Comparison of ENCODE assay signal across 37 cellular contexts in the genomic region with DNA sequence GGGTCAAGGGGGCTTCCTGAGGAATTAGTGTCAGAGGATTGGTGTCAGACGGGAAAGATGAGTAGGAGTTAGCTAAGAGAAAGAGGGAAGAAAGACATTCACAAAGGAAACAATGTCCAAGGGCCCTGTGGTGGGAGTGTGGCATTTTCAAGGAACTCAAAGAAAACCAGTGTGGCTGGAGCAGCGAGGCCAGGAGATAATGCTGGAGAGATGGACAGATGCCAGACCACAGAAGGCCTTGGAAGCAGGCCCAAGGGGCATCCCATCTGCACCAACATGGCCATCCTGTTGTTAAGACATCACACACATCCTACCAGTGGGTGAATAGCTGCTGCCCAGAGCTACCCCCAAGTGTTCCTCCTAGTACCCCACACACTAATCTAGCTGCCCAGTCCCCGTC. TPM values are rescaled to one million over a fixed set of nuclear protein-coding genes. Genes with fewer than 3 reads are reported as not detected.
DNase-seq lines count a peak whose midpoint lies in the region; ATAC-seq, FAIRE-seq and TF ChIP-seq lines count a peak whose summit lies in the region.
"Had no signal": no experiment of that assay in that cellular context is flagged by ENCODE, and none has a peak within 500 bp of the region (broad histone marks: within the 10 kb centered on the region; RNA-seq: fewer than 3 reads in every experiment).

No MANE protein-coding gene starts in this region.

- in situ Hi-C loops in K562 (cut with MboI), result no loop called here

- no peaks in the 10 kb centered on the region for H3F3A ChIP-seq in neural progenitor cell (ENCODE audit: low read depth)

- no peak for TF ChIP-seq EP300 in K562 (IDR thresholded peaks at IDR 0.05; ENCODE audit: low read length)

- CTCF ChIA-PET in K562 (lab: Yijun Ruan, JAX; ENCODE audit: low intra/inter-chr PET ratio), result no interaction called here

- H3K4me3 Mint-ChIP-seq in neural progenitor cell, result no peak overlapping the region
- H3K4me3 Mint-ChIP-seq: activated CD8-positive, alpha-beta T cell treated with anti-CD3 and anti-CD28 coated beads, Interleukin-2, amount 10 ng/mL, durations not matched to agents 7 days and 5 days; activated T-helper 17 cell treated with anti-CD3 and anti-CD28 coated beads, Interleukin-2, amount 50 U/mL, for 72 hours; CD14-positive monocyte; neural crest cell; stimulated activated naive CD8-positive, alpha-beta T cell treated with anti-CD3 and anti-CD28 coated beads, Interleukin-15, Interleukin-2, amounts not matched to agents 100 ng/mL and 50 ng/mL, for 24 hours had no signal

- intact Hi-C loops in K562 (cut with micrococcal nuclease), result no loop called here

- no peak for TF ChIP-seq POLR2A in K562 (conservative IDR thresholded peaks at IDR 0.05)

- H3K27ac Mint-ChIP-seq in neural progenitor cell, result no peak overlapping the region
- H3K27ac Mint-ChIP-seq: activated CD8-positive, alpha-beta T cell treated with anti-CD3 and anti-CD28 coated beads, Interleukin-2, amount 10 ng/mL, durations not matched to agents 7 days and 5 days; activated T-helper 17 cell treated with anti-CD3 and anti-CD28 coated beads, Interleukin-2, amount 50 U/mL, for 72 hours; CD14-positive monocyte; stimulated activated naive CD8-positive, alpha-beta T cell treated with anti-CD3 and anti-CD28 coated beads, Interleukin-15, Interleukin-2, amounts not matched to agents 100 ng/mL and 50 ng/mL, for 24 hours had no signal

- H4K20me1 ChIP-seq in K562 (replicated peaks; ENCODE audit: control insufficient read depth, insufficient read depth, low read length) (no peaks in the 10 kb centered on the region), neural progenitor cell (ENCODE audit: low read depth) (no peaks in the 10 kb centered on the region)

- WGBS in K562 (ENCODE audit: insufficient coverage, low coverage, missing lambda C conversion rate), result 2% methylated on average over 3 of the region's 3 CpGs
- WGBS in small intestine, 3 donors, result 63 to 75% (median 63%) methylated on average over 3 of the region's 3 CpGs

- H3K27me3 ChIP-seq in K562 (ENCODE audit: control insufficient read depth in 2 of 2, insufficient read depth in 2 of 2, low read length in 2 of 2) (peaks cover 22 to 24% of the 10 kb centered on the region in 2 experiments), neural progenitor cell (no peaks in the 10 kb centered on the region), small intestine (ENCODE audit: control insufficient read depth in 2 of 2, insufficient read depth in 2 of 2, low read length in 2 of 2) (no peaks in the 10 kb centered on the region)
- H3K27me3 ChIP-seq: cardiac muscle cell, colonic mucosa had no signal

- ATAC-seq in K562 (no peak; the same call in 2 of the 3 replicates), GM21576 (IDR thresholded peaks at IDR 0.05; ENCODE audit: unreplicated experiment) (no peak)
- ATAC-seq: activated CD8-positive, alpha-beta T cell treated with anti-CD3 and anti-CD28 coated beads, Interleukin-2, amount 10 ng/mL, durations not matched to agents 7 days and 5 days; activated T-helper 17 cell treated with anti-CD3 and anti-CD28 coated beads, Interleukin-2, amount 50 U/mL, for 72 hours; right cardiac atrium had no signal

- H3K4me3 ChIP-seq in K562, result no peak overlapping the region
- no peak overlapping the region for H3K4me3 ChIP-seq in neural progenitor cell
- H3K4me3 ChIP-seq in small intestine (ENCODE audit: low read depth in 1 of 2, low read length in 2 of 2), result no peak overlapping the region
- H3K4me3 ChIP-seq: cardiac muscle cell, colonic mucosa, HAP-1, left ventricle myocardium inferior, thoracic aorta had no signal

- BruUV-seq in K562 (replicated peaks; lab: Mats Ljungman, UMichigan), result no TSS peak

- no peaks in the 10 kb centered on the region for H3K36me3 ChIP-seq in K562 (ENCODE audit: control insufficient read depth, insufficient read depth, low read length)
- H3K36me3 ChIP-seq in neural progenitor cell, result no peaks in the 10 kb centered on the region
- no peaks in the 10 kb centered on the region for H3K36me3 ChIP-seq in small intestine (ENCODE audit: control insufficient read depth in 2 of 2, insufficient read depth in 2 of 2, low read length in 2 of 2)
- H3K36me3 ChIP-seq: cardiac muscle cell, colonic mucosa, HAP-1, left ventricle myocardium inferior, thoracic aorta had no signal

- peaks cover 2% of the 10 kb centered on the region for H3K4me1 Mint-ChIP-seq in neural progenitor cell
- H3K4me1 Mint-ChIP-seq: activated T-helper 17 cell treated with anti-CD3 and anti-CD28 coated beads, Interleukin-2, amount 50 U/mL, for 72 hours; CD14-positive monocyte; neural crest cell had no signal

- H3K9me1 ChIP-seq in K562 (ENCODE audit: control insufficient read depth, insufficient read depth, low read length), result no peaks in the 10 kb centered on the region

- DNase-seq in DMS 273 (lab: John Stamatoyannopoulos, UW; ENCODE audit: unreplicated experiment) (peak; percentile 45), DMS 273 treated with DMSO at 0.1 percent for 48 hours (lab: John Stamatoyannopoulos, UW) (no peak), NCI-H226 (peak; percentile 33), K562 (ENCODE audit: extremely low read depth in 1 of 4, low spot score in 3 of 4) (no peak), renal cortical epithelial cell (ENCODE audit: low read depth) (peak; percentile 24), neural progenitor cell (ENCODE audit: low spot score) (no peak), small intestine (no peak)
- DNase-seq: activated CD4-positive, alpha-beta T cell treated with anti-CD3 and anti-CD28 coated beads for 4 hours; activated CD8-positive, alpha-beta T cell treated with anti-CD3 and anti-CD28 coated beads, Interleukin-2, amount 10 ng/mL, durations not matched to agents 7 days and 5 days; activated naive CD4-positive, alpha-beta T cell treated with anti-CD3 and anti-CD28 coated beads, Interleukin-2, amount 50 U/mL, for 16 hours; amygdala; Calu3; colonic mucosa; effector CD8-positive, alpha-beta T cell; islet precursor cell; left ventricle myocardium inferior; mesendoderm; NCI-H1092 treated with DMSO at 0.1 percent for 48 hours; NCI-H1694 treated with DMSO at 0.1 percent for 48 hours; NCI-H2171 treated with DMSO at 0.1 percent for 48 hours; NCI-H524; NK-92 treated with Interleukin-12 subunit alpha and Interleukin-12 subunit beta, amount 100 ng/mL, for 24 hours; posterior cingulate gyrus; right cardiac atrium; Right ventricle myocardium superior; stimulated activated CD8-positive, alpha-beta memory T cell treated with anti-CD3 and anti-CD28 coated beads, Interleukin-4, amount 100 ng/mL, for 48 hours had no signal

- no peaks in the 10 kb centered on the region for H3K4me1 ChIP-seq in K562 (replicated peaks in 1 of 2; ENCODE audit: control insufficient read depth in 2 of 2, insufficient read depth in 2 of 2, low read length in 2 of 2)
- H3K4me1 ChIP-seq in neural progenitor cell, result no peaks in the 10 kb centered on the region
- H3K4me1 ChIP-seq in small intestine (ENCODE audit: control insufficient read depth in 2 of 2, insufficient read depth in 1 of 2, low read depth in 1 of 2, low read length in 1 of 2), result no peaks in the 10 kb centered on the region
- H3K4me1 ChIP-seq: colonic mucosa, HAP-1 had no signal

- H3K9ac ChIP-seq in K562 (ENCODE audit: insufficient read depth in 1 of 2, low read depth in 2 of 2, low read length in 2 of 2) (no peak overlapping the region), neural progenitor cell (no peak overlapping the region)

- H3K27me3 Mint-ChIP-seq in neural progenitor cell (ENCODE audit: insufficient read depth, low read depth), result no peaks in the 10 kb centered on the region

- no peak for TF ChIP-seq RAD21 in K562 (CRISPR knock-in tag; conservative IDR thresholded peaks at IDR 0.05 in 1 of 2, IDR thresholded peaks at IDR 0.05 in 1 of 2)

- FAIRE-seq in K562 (lab: Jason Lieb, UNC) (no peak), small intestine (lab: Jason Lieb, UNC) (no peak)
- FAIRE-seq: GM12891 had no signal

- H3K9me3 Mint-ChIP-seq in neural progenitor cell, result peaks cover 3% of the 10 kb centered on the region
- H3K9me3 Mint-ChIP-seq: activated T-helper 17 cell treated with anti-CD3 and anti-CD28 coated beads, Interleukin-2, amount 50 U/mL, for 72 hours had no signal

- H3K79me2 ChIP-seq in K562 (ENCODE audit: control insufficient read depth, insufficient read depth, low read length) (no peaks in the 10 kb centered on the region), neural progenitor cell (ENCODE audit: low read depth) (no peaks in the 10 kb centered on the region)

- POLR2A ChIA-PET in K562 (lab: Yijun Ruan, JAX), result no interaction called here

- H3K36me3 Mint-ChIP-seq in neural progenitor cell, result no peaks in the 10 kb centered on the region

- no peak overlapping the region for H2AFZ ChIP-seq in K562 (ENCODE audit: low read depth, low read length)
- no peak overlapping the region for H2AFZ ChIP-seq in neural progenitor cell (replicated peaks)

- no peak overlapping the region for H3K4me2 ChIP-seq in K562 (ENCODE audit: insufficient read depth, low read length)
- no peak overlapping the region for H3K4me2 ChIP-seq in neural progenitor cell

- H3K9me3 ChIP-seq in K562 (replicated peaks; ENCODE audit: control insufficient read depth, insufficient read depth, low read depth, low read length) (no peaks in the 10 kb centered on the region), neural progenitor cell (ENCODE audit: low read depth) (no peaks in the 10 kb centered on the region), small intestine (ENCODE audit: control insufficient read depth, low read depth) (no peaks in the 10 kb centered on the region)
- H3K9me3 ChIP-seq: colonic mucosa, HAP-1, left ventricle myocardium inferior, thoracic aorta had no signal

- no peak for TF ChIP-seq CTCF in K562 (IDR thresholded peaks at IDR 0.05 in 2 of 3, conservative IDR thresholded peaks at IDR 0.05 in 1 of 3; ENCODE audit: insufficient read depth in 2 of 3, low read depth in 1 of 3, low read length in 3 of 3)
- no peak for TF ChIP-seq CTCF in neural progenitor cell (IDR thresholded peaks at IDR 0.05)

- no peak overlapping the region for H3K27ac ChIP-seq in K562 (ENCODE audit: extremely low read depth, low read depth, low read length)
- H3K27ac ChIP-seq in neural progenitor cell, result no peak overlapping the region
- H3K27ac ChIP-seq in small intestine (ENCODE audit: low read depth in 1 of 2, low read length in 1 of 2), result no peak overlapping the region
- H3K27ac ChIP-seq: 22Rv1, cardiac muscle cell, colonic mucosa, left ventricle myocardium inferior, thoracic aorta, VCaP had no signal

RNA-seq across cellular contexts. Expression of a gene that starts 36.1 kb away (rescaled TPM):
- 34.6 and 70.5 TPM in 2 replicates for total RNA-seq in K562 (2011; cell fraction: chromatin; rRNA removed; ENCODE audit: low replicate concordance)
- total RNA-seq in K562 (2011; cell fraction: nucleolus; rRNA removed), result 20.7 and 25.1 TPM in 2 replicates
- total RNA-seq in K562 (2011; cell fraction: nucleoplasm; rRNA removed), result 27.6 and 29.7 TPM in 2 replicates
- total RNA-seq in K562 (2014; rRNA removed) (63.3 and 64.6 TPM in 2 replicates), K562 (2014; rRNA removed; fragmentation: Illumina TruSeq; extraction: Trizol) (96.5 and 101 TPM in 2 replicates), K562 (2015; rRNA removed; fragmentation: Illumina TruSeq; extraction: Trizol) (91.6 and 98.5 TPM in 2 replicates), K562 (2021) (86.0 and 86.4 TPM in 2 replicates), renal cortical epithelial cell (39.2 and 69.2 TPM in 2 replicates), neural progenitor cell (ENCODE audit: low replicate concordance) (74.2 and 89.3 TPM in 2 replicates)
- polyA plus RNA-seq in K562 (2011; rRNA removed) (80.3 and 105 TPM in 2 replicates), K562 (2014; fragmentation: Illumina TruSeq; extraction: Trizol) (95.6 and 107 TPM in 2 replicates), K562 (2014; fragmentation: Nextera tagmentation; extraction: Ambion mirVana) (10 to 100 TPM; 31.5 to 43.8 TPM), K562 (2014; rRNA removed) (94.5 and 104 TPM in 2 replicates), small intestine (10 to 100 TPM; 24.2 to 34.3 (median 26.4) TPM)
- 45.7 and 59.7 TPM in 2 replicates for polyA plus RNA-seq in K562 (2011; cell fraction: cytosol; rRNA removed)
- 37.0 and 48.3 TPM in 2 replicates for polyA plus RNA-seq in K562 (2011; cell fraction: nucleus; rRNA removed)
- polyA plus RNA-seq in K562 (2012), result 57.3 and 84.1 TPM in 2 replicates
- polyA minus RNA-seq in K562 (2011; rRNA and poly(A)+ RNA removed), result 118 and 120 TPM in 2 replicates
- polyA minus RNA-seq in K562 (2011; cell fraction: cytosol; rRNA and poly(A)+ RNA removed), result 44.5 and 53.4 TPM in 2 replicates
- 29.8 and 54.5 TPM in 2 replicates for polyA minus RNA-seq in K562 (2011; cell fraction: nucleus; rRNA and poly(A)+ RNA removed)

Comparison
In these comparisons a context has a peak if more than half of its experiments do, and no peak if none do; other contexts are left out.
1. DNase-seq: peak in DMS 273 (single experiment), NCI-H226 (single experiment) and renal cortical epithelial cell (single experiment); none in DMS 273 treated with DMSO at 0.1 percent for 48 hours (single experiment), K562 (0 of 4), neural progenitor cell (single experiment) and small intestine (single experiment).